Comparison of ENCODE assay signal across 9 cellular contexts in the genomic region with DNA sequence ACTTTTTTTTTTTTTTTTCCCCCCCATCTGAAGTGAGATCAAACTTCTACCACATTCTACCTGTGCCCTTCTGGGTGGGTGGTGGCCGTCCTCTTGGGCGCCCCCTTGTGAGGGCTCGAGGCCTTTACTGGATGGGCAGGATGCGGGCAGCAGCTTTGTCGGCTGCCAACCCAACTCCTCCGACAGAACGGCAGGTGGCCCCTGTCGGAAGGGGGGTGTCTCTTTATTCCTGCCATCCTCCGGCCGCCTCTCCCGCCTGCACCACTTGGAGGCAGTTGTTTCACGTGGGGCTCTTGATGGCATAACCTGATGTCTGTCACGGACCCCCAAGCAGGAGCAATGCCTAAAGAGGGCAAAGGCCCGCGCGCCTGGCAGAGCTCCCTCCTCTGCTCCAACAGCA. TPM values are rescaled to one million over a fixed set of nuclear protein-coding genes. Genes with fewer than 3 reads are reported as not detected.
DNase-seq lines count a peak whose midpoint lies in the region; ATAC-seq and TF ChIP-seq lines count a peak whose summit lies in the region.
"Had no signal": no experiment of that assay in that cellular context is flagged by ENCODE, and none has a peak within 500 bp of the region (broad histone marks: within the 10 kb centered on the region; RNA-seq: fewer than 3 reads in every experiment).

No MANE protein-coding gene starts in this region.

- H3K9me3 Mint-ChIP-seq in activated T-cell treated with anti-CD3 and anti-CD28 coated beads, Interleukin-2, amount 50 U/mL, for 4 hours = no peaks in the 10 kb centered on the region

- CTCF ChIA-PET in GM10248 (lab: Yijun Ruan, JAX) = interaction anchor here (0.8 to 8.1 kb wide), 11 partner anchors 8 to 88 kb away, joined by 3 to 56 read pairs (median 3); a partner anchor contains a TSS

- H3K27me3 Mint-ChIP-seq in activated T-cell treated with anti-CD3 and anti-CD28 coated beads, Interleukin-2, amount 50 U/mL, for 4 hours (ENCODE audit: low read depth) = no peaks in the 10 kb centered on the region

- H3K36me3 Mint-ChIP-seq in activated T-cell treated with anti-CD3 and anti-CD28 coated beads, Interleukin-2, amount 50 U/mL, for 4 hours (ENCODE audit: insufficient read depth) = peaks cover 2% of the 10 kb centered on the region

- peak; percentile 63 for DNase-seq in GM10248 (ENCODE audit: extremely low spot score)
- DNase-seq in NCI-H524 treated with DMSO at 0.1 percent for 48 hours (lab: John Stamatoyannopoulos, UW) = peak; percentile 9
- peak; percentile 66 for DNase-seq in activated T-cell treated with anti-CD3 and anti-CD28 coated beads, Interleukin-2, amount 50 U/mL, for 4 hours
- DNase-seq in foreskin keratinocyte = no peak
- peak in 2 of 3 experiments; percentile 30 to 66 for DNase-seq in stimulated activated CD4-positive, alpha-beta T cell treated with anti-CD3 and anti-CD28 coated beads, TNF-alpha, amount 100 ng/mL, for 24 hours (ENCODE audit: low read depth in 3 of 3)
- DNase-seq in NCI-H2227 (lab: John Stamatoyannopoulos, UW; ENCODE audit: unreplicated experiment) = no peak

- peaks cover 4% of the 10 kb centered on the region for H3K4me1 ChIP-seq in foreskin keratinocyte

- POLR2A ChIA-PET in GM10248 (lab: Yijun Ruan, JAX) = no interaction called here

- TF ChIP-seq CTCF in GM10248 (IDR thresholded peaks at IDR 0.05; ENCODE audit: control extremely low read depth, extremely low read depth, low read depth, missing control alignments) = peak; percentile 53
- TF ChIP-seq CTCF in foreskin keratinocyte (conservative IDR thresholded peaks at IDR 0.05) = peak; percentile 51

- peaks cover 64% of the 10 kb centered on the region for H3K4me1 Mint-ChIP-seq in activated T-cell treated with anti-CD3 and anti-CD28 coated beads, Interleukin-2, amount 50 U/mL, for 4 hours (ENCODE audit: low read depth)

- no peaks in the 10 kb centered on the region for H3K27me3 ChIP-seq in foreskin keratinocyte
- H3K27me3 ChIP-seq: SJCRH30 had no signal

- H3K4me3 Mint-ChIP-seq in activated T-cell treated with anti-CD3 and anti-CD28 coated beads, Interleukin-2, amount 50 U/mL, for 4 hours = no peak overlapping the region

- H3K27ac ChIP-seq in foreskin keratinocyte = no peak overlapping the region
- H3K27ac ChIP-seq: SJCRH30 had no signal

- ATAC-seq in activated T-cell treated with anti-CD3 and anti-CD28 coated beads, Interleukin-2, amount 50 U/mL, for 4 hours = peak in 1 of 2 donors; percentile 20
- ATAC-seq in foreskin keratinocyte = no peak
- ATAC-seq in HG03432 (IDR thresholded peaks at IDR 0.05; ENCODE audit: unreplicated experiment) = no peak
- ATAC-seq in GM18907 (IDR thresholded peaks at IDR 0.05; ENCODE audit: unreplicated experiment) = no peak

RNA-seq across cellular contexts. Expression of a gene that starts 31.0 kb away (rescaled TPM):
- total RNA-seq in activated T-cell treated with anti-CD3 and anti-CD28 coated beads, Interleukin-2, amount 50 U/mL, for 4 hours = under 1 TPM in 1 of 3 donors, not detected in 2; 0.03 TPM
- not detected in 2 replicates for total RNA-seq in foreskin keratinocyte
- polyA plus RNA-seq in foreskin keratinocyte = not detected in 2 replicates

Comparison
In these comparisons a context has a peak if more than half of its experiments do, and no peak if none do; other contexts are left out.
1. DNase-seq: peak in GM10248 (single experiment), NCI-H524 treated with DMSO at 0.1 percent for 48 hours (single experiment), activated T-cell treated with anti-CD3 and anti-CD28 coated beads, Interleukin-2, amount 50 U/mL, for 4 hours (single experiment) and stimulated activated CD4-positive, alpha-beta T cell treated with anti-CD3 and anti-CD28 coated beads, TNF-alpha, amount 100 ng/mL, for 24 hours (2 of 3); none in foreskin keratinocyte (0 of 2) and NCI-H2227 (single experiment).